Comparison of ENCODE assay signal across 22 cellular contexts in genomic region chr9:16071400-16071799, GRCh38.
DNase-seq lines count a peak whose midpoint lies in the region; ATAC-seq, FAIRE-seq and TF ChIP-seq lines count a peak whose summit lies in the region.
"Had no signal": no experiment of that assay in that cellular context is flagged by ENCODE, and none has a peak within 500 bp of the region (broad histone marks: within the 10 kb centered on the region; RNA-seq: fewer than 3 reads in every experiment).

No MANE protein-coding gene starts in this region.

- H3K4me1 ChIP-seq in HepG2 (ENCODE audit: insufficient read depth, low read length) (no peaks in the 10 kb centered on the region), right lobe of liver (no peaks in the 10 kb centered on the region)
- H3K4me1 ChIP-seq: BLaER1, Caco-2 had no signal

- in situ Hi-C loops in HepG2 (cut with HindIII; ENCODE audit: extremely low pct_ligation_motif_present, low pct_unique_long_range_greater_than_20kb): no loop called here

- TF ChIP-seq CTCF in HepG2 (CRISPR knock-in tag; IDR thresholded peaks at IDR 0.05): no peak
- no peak for TF ChIP-seq CTCF in right lobe of liver (IDR thresholded peaks at IDR 0.05)
- TF ChIP-seq CTCF in mesothelial cell of epicardium (IDR thresholded peaks at IDR 0.05; ENCODE audit: unreplicated experiment): no peak

- H3K27ac ChIP-seq in HepG2 (ENCODE audit: extremely low read length, insufficient read depth, low read length) (no peak overlapping the region), right lobe of liver (no peak overlapping the region)
- H3K27ac ChIP-seq: 22Rv1, BLaER1, C4-2B had no signal

- no peak for FAIRE-seq in HepG2 (lab: Jason Lieb, UNC)
- FAIRE-seq: A204.1, G401.6, GM12892, H54 had no signal

- H3K27ac Mint-ChIP-seq in mesothelial cell of epicardium: peak overlapping the region; percentile 11
- H3K27ac Mint-ChIP-seq: B cell; CD4-positive, CD25-positive, alpha-beta regulatory T cell; CD8-positive, alpha-beta T cell had no signal

- no peak for DNase-seq in HepG2 (ENCODE audit: low spot score)
- no peak for DNase-seq in right lobe of liver
- DNase-seq in mesothelial cell of epicardium (ENCODE audit: low spot score in 2 of 2, unreplicated experiment in 2 of 2): no peak
- no peak for DNase-seq in sciatic nerve (ENCODE audit: low spot score)
- DNase-seq in stimulated activated CD4-positive, alpha-beta T cell treated with anti-CD3 and anti-CD28 coated beads, Interleukin-15, amount 100 ng/mL, for 24 hours: no peak
- no peak for DNase-seq in NCI-H1092 (lab: John Stamatoyannopoulos, UW)
- no peak for DNase-seq in HK-2 (ENCODE audit: unreplicated experiment)
- DNase-seq: Caco-2; CD4-positive, CD25-positive, alpha-beta regulatory T cell; CD8-positive, alpha-beta T cell; DMS153; DND-41; GOT3; HCEC 1CT had no signal

- BruUV-seq in HepG2 (replicated peaks; lab: Mats Ljungman, UMichigan): no TSS peak

- H3K4me3 ChIP-seq in HepG2 (replicated peaks in 1 of 3; ENCODE audit: insufficient read depth in 1 of 3, low read depth in 2 of 3, low read length in 3 of 3) (no peak overlapping the region), right lobe of liver (no peak overlapping the region)
- H3K4me3 ChIP-seq: BLaER1 had no signal

- H3K9me3 ChIP-seq in HepG2 (ENCODE audit: low read length) (no peaks in the 10 kb centered on the region), right lobe of liver (no peaks in the 10 kb centered on the region)
- H3K9me3 ChIP-seq: BLaER1, Caco-2 had no signal

- TF ChIP-seq POLR2A in HepG2 (IDR thresholded peaks at IDR 0.05; ENCODE audit: insufficient read depth in 1 of 2, low read depth in 2 of 2, low read length in 2 of 2) (no peak), right lobe of liver (IDR thresholded peaks at IDR 0.05) (no peak)

- H3K4me3 Mint-ChIP-seq in mesothelial cell of epicardium: no peak overlapping the region
- H3K4me3 Mint-ChIP-seq: B cell; CD4-positive, CD25-positive, alpha-beta regulatory T cell; CD8-positive, alpha-beta T cell had no signal

- intact Hi-C loops in HepG2 (cut with micrococcal nuclease; ENCODE audit: unreplicated experiment) (no loop called here), right lobe of liver (cut with DNase I) (no loop called here), sciatic nerve (cut with DNase I) (no loop called here)

- H3K9me3 Mint-ChIP-seq in mesothelial cell of epicardium: peaks cover 11% of the 10 kb centered on the region

- H3K36me3 ChIP-seq in HepG2 (replicated peaks in 1 of 2; ENCODE audit: control insufficient read depth in 1 of 2, insufficient read depth in 2 of 2, low read length in 2 of 2): no peaks in the 10 kb centered on the region
- no peaks in the 10 kb centered on the region for H3K36me3 ChIP-seq in right lobe of liver
- H3K36me3 ChIP-seq: BLaER1 had no signal

- H4K20me1 ChIP-seq in HepG2 (ENCODE audit: insufficient read depth, low read length): no peaks in the 10 kb centered on the region
- H4K20me1 ChIP-seq: BLaER1 had no signal

- no peak overlapping the region for H3K4me2 ChIP-seq in HepG2 (ENCODE audit: low read depth, low read length)
- H3K4me2 ChIP-seq: BLaER1 had no signal

- TF ChIP-seq RAD21 in HepG2 (CRISPR knock-in tag; IDR thresholded peaks at IDR 0.05): no peak

- H2AFZ ChIP-seq in HepG2 (ENCODE audit: low read length): no peak overlapping the region

- H3K27me3 ChIP-seq in HepG2 (ENCODE audit: control insufficient read depth in 1 of 2, insufficient read depth in 2 of 2, low read length in 2 of 2) (peaks cover 0 to 10% of the 10 kb centered on the region in 2 experiments; a peak in 1 of 5 replicates), right lobe of liver (no peaks in the 10 kb centered on the region)
- H3K27me3 ChIP-seq: BLaER1 had no signal

- POLR2A ChIA-PET in HepG2 (lab: Yijun Ruan, JAX): no interaction called here

- TF ChIP-seq EP300 in HepG2 (IDR thresholded peaks at IDR 0.05; ENCODE audit: low read depth in 2 of 2, low read length in 2 of 2) (no peak), HepG2 (CRISPR knock-in tag; IDR thresholded peaks at IDR 0.05; ENCODE audit: borderline replicate concordance) (no peak)

- no peaks in the 10 kb centered on the region for H3K27me3 Mint-ChIP-seq in mesothelial cell of epicardium (ENCODE audit: low read depth)
- H3K27me3 Mint-ChIP-seq: B cell; CD4-positive, CD25-positive, alpha-beta regulatory T cell had no signal

- CTCF ChIA-PET in HepG2 (lab: Yijun Ruan, JAX; ENCODE audit: low intra/inter-chr PET ratio, low total read pairs): no interaction called here

- 0% methylated on average over 4 of the region's 4 CpGs for WGBS in HepG2 (ENCODE audit: low lambda C conversion rate)
- WGBS in right lobe of liver (ENCODE audit: insufficient coverage, low coverage, low lambda C conversion rate, missing lambda C conversion rate): 67% methylated on average over 4 of the region's 4 CpGs

- peaks cover 5% of the 10 kb centered on the region for H3K36me3 Mint-ChIP-seq in mesothelial cell of epicardium
- H3K36me3 Mint-ChIP-seq: CD4-positive, CD25-positive, alpha-beta regulatory T cell; CD8-positive, alpha-beta T cell had no signal

- ATAC-seq in HepG2 (no peak), right lobe of liver (no peak), sciatic nerve (peak; percentile 22)
- ATAC-seq: CD8-positive, alpha-beta T cell had no signal

- H3K4me1 Mint-ChIP-seq in mesothelial cell of epicardium: peaks cover 26% of the 10 kb centered on the region
- H3K4me1 Mint-ChIP-seq: B cell; CD4-positive, CD25-positive, alpha-beta regulatory T cell had no signal

- no peak overlapping the region for H3K9ac ChIP-seq in HepG2 (ENCODE audit: insufficient read depth, low read depth, low read length)
- H3K9ac ChIP-seq: BLaER1 had no signal

- no peaks in the 10 kb centered on the region for H3K79me2 ChIP-seq in HepG2 (ENCODE audit: insufficient read depth, low read length)

TF ChIP-seq in HepG2, 621 proteins besides CTCF, POLR2A, EP300 and RAD21:
- no peak for TF ChIP-seq ZNF101 (CRISPR knock-in tag; IDR thresholded peaks at IDR 0.05; ENCODE audit: borderline replicate concordance, low read depth)
- TF ChIP-seq, protein P1, sequence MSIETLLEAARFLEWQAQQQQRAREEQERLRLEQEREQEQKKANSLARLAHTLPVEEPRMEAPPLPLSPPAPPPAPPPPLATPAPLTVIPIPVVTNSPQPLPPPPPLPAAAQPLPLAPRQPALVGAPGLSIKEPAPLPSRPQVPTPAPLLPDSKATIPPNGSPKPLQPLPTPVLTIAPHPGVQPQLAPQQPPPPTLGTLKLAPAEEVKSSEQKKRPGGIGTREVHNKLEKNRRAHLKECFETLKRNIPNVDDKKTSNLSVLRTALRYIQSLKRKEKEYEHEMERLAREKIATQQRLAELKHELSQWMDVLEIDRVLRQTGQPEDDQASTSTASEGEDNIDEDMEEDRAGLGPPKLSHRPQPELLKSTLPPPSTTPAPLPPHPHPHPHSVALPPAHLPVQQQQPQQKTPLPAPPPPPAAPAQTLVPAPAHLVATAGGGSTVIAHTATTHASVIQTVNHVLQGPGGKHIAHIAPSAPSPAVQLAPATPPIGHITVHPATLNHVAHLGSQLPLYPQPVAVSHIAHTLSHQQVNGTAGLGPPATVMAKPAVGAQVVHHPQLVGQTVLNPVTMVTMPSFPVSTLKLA (IDR thresholded peaks at IDR 0.05): peak; percentile 58; the same call in 1 of the 2 replicates
